ENCODE assay signal across 8 cellular contexts in the genomic region with DNA sequence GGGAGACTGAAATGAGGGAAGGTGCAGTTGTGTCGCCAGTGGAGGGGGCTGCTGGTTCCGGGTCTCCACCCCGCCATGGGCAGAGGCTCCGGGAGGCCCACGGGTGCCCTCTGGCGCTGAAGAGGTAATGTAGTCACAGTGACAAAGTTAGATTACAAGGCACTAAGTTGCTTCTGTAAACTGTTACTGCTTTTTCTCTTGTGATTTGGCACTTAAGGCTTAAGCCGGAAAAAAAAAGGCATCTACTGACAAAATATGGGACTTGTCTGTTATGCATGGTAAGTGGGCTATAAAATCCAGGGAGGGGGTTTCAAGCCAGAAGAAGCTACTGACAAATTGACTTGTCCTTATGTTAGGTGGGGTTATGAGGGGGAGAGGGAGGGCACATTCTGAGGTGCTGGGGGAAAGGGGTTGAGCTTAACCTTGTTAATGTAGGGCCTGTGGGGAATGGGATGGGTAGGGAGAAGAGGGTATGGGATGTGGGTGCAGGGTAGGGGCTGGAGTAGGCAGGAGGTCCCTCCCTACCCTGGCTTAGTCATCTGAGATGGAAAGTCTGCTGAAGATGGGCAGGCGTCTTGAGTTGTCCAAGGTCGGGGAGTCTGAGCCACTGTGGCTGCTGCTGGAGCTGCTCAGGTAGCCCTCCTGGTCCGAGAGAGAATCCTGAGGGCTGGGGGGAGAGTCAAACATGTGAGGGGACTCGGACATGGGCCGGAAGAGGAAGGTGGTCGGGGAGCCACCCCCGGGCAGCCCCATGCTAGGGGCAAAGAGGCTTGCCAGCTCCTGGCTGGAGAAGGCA. TPM values are rescaled to one million over a fixed set of nuclear protein-coding genes. Genes with fewer than 3 reads are reported as not detected.
DNase-seq lines count a peak whose midpoint lies in the region; ATAC-seq and TF ChIP-seq lines count a peak whose summit lies in the region.

No MANE protein-coding gene starts in this region.

- H3K27me3 ChIP-seq in PC-9 (ENCODE audit: insufficient read depth, low read depth), result no peaks in the 10 kb centered on the region
- H3K27me3 ChIP-seq in esophagus squamous epithelium, result no peaks in the 10 kb centered on the region

- no TSS peak for BruUV-seq in PC-9 (replicated peaks; lab: Mats Ljungman, UMichigan)

- H3K27ac ChIP-seq in PC-9 (peak overlapping the region; percentile 98), esophagus squamous epithelium (peak overlapping the region; percentile 95 to 100 (median 99))

- 5 to 11% methylated on average over 11 to 13 of the region's 14 CpGs for WGBS in esophagus squamous epithelium, 2 donors

- peaks cover 49% of the 10 kb centered on the region for H3K36me3 ChIP-seq in PC-9 (ENCODE audit: low read depth)
- H3K36me3 ChIP-seq in esophagus squamous epithelium, result peaks cover 11 to 51% (median 15%) of the 10 kb centered on the region in 3 donors

- H3K9me3 ChIP-seq in PC-9 (ENCODE audit: insufficient read depth, low read depth) (no peaks in the 10 kb centered on the region), esophagus squamous epithelium (no peaks in the 10 kb centered on the region)

- no peaks in the 10 kb centered on the region for H3K9me3 Mint-ChIP-seq in activated T-cell treated with anti-CD3 and anti-CD28 coated beads, Interleukin-2, amount 50 U/mL, for 72 hours
- peaks cover 0 to 1% (median 0%) of the 10 kb centered on the region in 7 donors for H3K9me3 Mint-ChIP-seq in naive B cell

- peak overlapping the region; percentile 91 to 96 for H3K4me3 Mint-ChIP-seq in activated T-cell treated with anti-CD3 and anti-CD28 coated beads, Interleukin-2, amount 50 U/mL, for 72 hours
- H3K4me3 Mint-ChIP-seq in naive B cell, result peak overlapping the region; percentile 91 to 100 (median 99)

- H2AFZ ChIP-seq in PC-9, result no peak overlapping the region

- intact Hi-C loops in PC-9 (cut with micrococcal nuclease; ENCODE audit: unreplicated experiment) (loop anchor here (1.0 to 2.0 kb wide), 5 partner anchors 213 to 541 kb away; no protein-coding TSS in a partner anchor), esophagus squamous epithelium (cut with DNase I) (loop anchor here (5.0 to 10.0 kb wide), 2 partner anchors 112 to 244 kb away; no protein-coding TSS in a partner anchor)

- H3K27ac Mint-ChIP-seq in activated T-cell treated with anti-CD3 and anti-CD28 coated beads, Interleukin-2, amount 50 U/mL, for 72 hours, result peak overlapping the region; percentile 96
- peak overlapping the region; percentile 80 to 100 (median 96) for H3K27ac Mint-ChIP-seq in naive B cell

- POLR2A ChIA-PET in PC-9 (lab: Charles Lee; ENCODE audit: unreplicated experiment), result interaction anchor here (0.5 to 0.9 kb wide), 4 partner anchors 84 to 240 kb away, joined by 3 to 9 read pairs (median 8); no protein-coding TSS in a partner anchor

- DNase-seq in CD1c-positive myeloid dendritic cell (ENCODE audit: extremely low spot score), result peak; percentile 88
- DNase-seq in PC-9, result peak; percentile 77 to 88
- peak; percentile 88 to 90 for DNase-seq in activated T-cell treated with anti-CD3 and anti-CD28 coated beads, Interleukin-2, amount 50 U/mL, for 72 hours
- DNase-seq in esophagus squamous epithelium (lab: John Stamatoyannopoulos, UW), result peak; percentile 23
- peak; percentile 81 for DNase-seq in naive B cell
- peak; percentile 73 to 89 (median 85) for DNase-seq in stimulated activated naive CD4-positive, alpha-beta T cell (lab: John Stamatoyannopoulos, UW)

- H3K36me3 Mint-ChIP-seq in activated T-cell treated with anti-CD3 and anti-CD28 coated beads, Interleukin-2, amount 50 U/mL, for 72 hours (ENCODE audit: insufficient read depth in 2 of 2), result peaks cover 30 to 39% of the 10 kb centered on the region in 2 donors
- peaks cover 34 to 37% of the 10 kb centered on the region in 2 donors for H3K36me3 Mint-ChIP-seq in naive B cell

- CTCF ChIA-PET in PC-9 (lab: Charles Lee), result interaction anchor here (0.7 to 0.9 kb wide), 2 partner anchors 25 to 315 kb away, joined by 4 to 10 read pairs; no protein-coding TSS in a partner anchor

- H3K9me2 ChIP-seq in PC-9 (ENCODE audit: insufficient read depth), result no peaks in the 10 kb centered on the region

- TF ChIP-seq CTCF in PC-9 (conservative IDR thresholded peaks at IDR 0.05) (peak; percentile 80), esophagus squamous epithelium (IDR thresholded peaks at IDR 0.05) (peak; percentile 39 to 73 (median 58))

- ATAC-seq in HG03097 (IDR thresholded peaks at IDR 0.05; ENCODE audit: low FRiP score, unreplicated experiment) (peak; percentile 25), naive B cell (ENCODE audit: low read depth in 2 of 2) (peak; percentile 32 to 37), GM21390 (IDR thresholded peaks at IDR 0.05; ENCODE audit: unreplicated experiment) (no peak)
- ATAC-seq in activated T-cell treated with anti-CD3 and anti-CD28 coated beads, Interleukin-2, amount 50 U/mL, for 72 hours (replicated peaks in 1 of 2), result peak; percentile 42 to 43

- H3K4me1 ChIP-seq in PC-9 (replicated peaks; ENCODE audit: insufficient read depth) (peaks cover 45% of the 10 kb centered on the region), esophagus squamous epithelium (peaks cover 22 to 65% (median 29%) of the 10 kb centered on the region in 3 donors)

- peak overlapping the region; percentile 95 for H3K4me3 ChIP-seq in PC-9
- peak overlapping the region; percentile 69 to 95 (median 86) for H3K4me3 ChIP-seq in esophagus squamous epithelium

- H3K4me1 Mint-ChIP-seq in activated T-cell treated with anti-CD3 and anti-CD28 coated beads, Interleukin-2, amount 50 U/mL, for 72 hours (ENCODE audit: low read depth), result peaks cover 61% of the 10 kb centered on the region
- H3K4me1 Mint-ChIP-seq in naive B cell, result peaks cover 53 to 61% (median 54%) of the 10 kb centered on the region in 3 donors

- H3K27me3 Mint-ChIP-seq in activated T-cell treated with anti-CD3 and anti-CD28 coated beads, Interleukin-2, amount 50 U/mL, for 72 hours (ENCODE audit: low read depth), result no peaks in the 10 kb centered on the region
- no peaks in the 10 kb centered on the region for H3K27me3 Mint-ChIP-seq in naive B cell

- peak overlapping the region; percentile 100 for H3K4me2 ChIP-seq in PC-9

- peaks cover 84% of the 10 kb centered on the region for H3F3A ChIP-seq in PC-9 (ENCODE audit: insufficient read depth, low read depth)

- H4K20me1 ChIP-seq in PC-9 (ENCODE audit: insufficient read depth), result peaks cover 32% of the 10 kb centered on the region

- no peak for TF ChIP-seq POLR2A in esophagus squamous epithelium (IDR thresholded peaks at IDR 0.05)

- peaks cover 68% of the 10 kb centered on the region for H3K79me2 ChIP-seq in PC-9 (ENCODE audit: low read depth)

RNA-seq across cellular contexts. Expression of gene ZFP36L1, which starts 3.7 kb away (rescaled TPM):
- total RNA-seq in PC-9 (2021) (179 and 237 TPM in 2 replicates), esophagus squamous epithelium (100 to 1,000 TPM in 3 of 4 donors, 10 to 100 TPM in 1; 75.4 to 364 (median 152) TPM)
- total RNA-seq in activated T-cell treated with anti-CD3 and anti-CD28 coated beads, Interleukin-2, amount 50 U/mL, for 72 hours, result 10 to 100 TPM; 95.0 TPM
- polyA plus RNA-seq in naive B cell (ENCODE audit: low read depth in 6 of 6), result 100 to 1,000 TPM in 5 of 6 donors, 10 to 100 TPM in 1; 99.2 to 447 (median 302) TPM

Comparison
In these comparisons a context has a peak if more than half of its experiments do, and no peak if none do; other contexts are left out.
1. DNase-seq: peak in every context shown above with its lines; median percentile 89 in activated T-cell treated with anti-CD3 and anti-CD28 coated beads, Interleukin-2, amount 50 U/mL, for 72 hours; 88 in CD1c-positive myeloid dendritic cell; 85 in stimulated activated naive CD4-positive, alpha-beta T cell; 82 in PC-9; 81 in naive B cell; 23 in esophagus squamous epithelium.